8 cellular contexts compared by ENCODE assay signal in genomic region chrX:31038585-31039326, GRCh38. TPM values are rescaled to one million over a fixed set of nuclear protein-coding genes. Genes with fewer than 3 reads are reported as not detected.
A peak's percentile ranks its signal among the peaks of the same experiment; 100 is the strongest.
DNase-seq lines count a peak whose midpoint lies in the region; ATAC-seq, FAIRE-seq and TF ChIP-seq lines count a peak whose summit lies in the region.

No MANE protein-coding gene starts in this region.

- intact Hi-C loops in head of caudate nucleus (cut with DNase I) = loop anchor here (10.0 kb wide), 1 partner anchor 626 kb away; no protein-coding TSS in a partner anchor

- H3K36me3 Mint-ChIP-seq in WTC11 = peaks cover 5% of the 10 kb centered on the region; the same call in 1 of the 2 replicates

- ATAC-seq in GM19438 (IDR thresholded peaks at IDR 0.05; ENCODE audit: low read depth, unreplicated experiment) (peak; percentile 76), HG03521 (IDR thresholded peaks at IDR 0.05; ENCODE audit: unreplicated experiment) (peak; percentile 67), WTC11 (peak; percentile 65)

- H3K27ac Mint-ChIP-seq in WTC11 = no peak overlapping the region

- H3K4me3 Mint-ChIP-seq in WTC11 = no peak overlapping the region

- WGBS in small intestine, 3 donors = 24 to 39% (median 28%) methylated on average over 6 of the region's 6 CpGs

- CTCF ChIA-PET in WTC11 (lab: Charles Lee) = interaction anchor here (0.6 to 1.6 kb wide), 5 partner anchors 59 to 995 kb away, joined by 3 to 4 read pairs (median 3); no protein-coding TSS in a partner anchor

- POLR2A ChIA-PET in WTC11 (lab: Charles Lee) = interaction anchor here (0.6 kb wide), 1 partner anchor 1332 kb away, joined by 3 read pairs; no protein-coding TSS in a partner anchor

- peaks cover 6% of the 10 kb centered on the region for H3K9me3 Mint-ChIP-seq in WTC11

- DNase-seq in NCI-H2081 (lab: John Stamatoyannopoulos, UW) (peak; percentile 46 to 52), NCI-H2081 treated with DMSO at 0.1 percent for 48 hours (lab: John Stamatoyannopoulos, UW) (no peak), WTC11 (ENCODE audit: low spot score) (peak; percentile 22), head of caudate nucleus (peak in 34 of 42 donors; percentile 4 to 73 (median 38)), small intestine (peak; percentile 22), NCI-H146 (lab: John Stamatoyannopoulos, UW) (no peak)

- H3K4me1 Mint-ChIP-seq in WTC11 = peaks cover 3% of the 10 kb centered on the region; the same call in 1 of the 2 replicates

- no peaks in the 10 kb centered on the region for H3K4me1 ChIP-seq in small intestine (ENCODE audit: control insufficient read depth in 2 of 2, insufficient read depth in 1 of 2, low read depth in 1 of 2, low read length in 1 of 2)

- no peaks in the 10 kb centered on the region for H3K27me3 ChIP-seq in small intestine (ENCODE audit: control insufficient read depth in 2 of 2, insufficient read depth in 2 of 2, low read length in 2 of 2)

- no peak overlapping the region for H3K4me3 ChIP-seq in small intestine (ENCODE audit: low read depth in 1 of 2, low read length in 2 of 2)

- no peaks in the 10 kb centered on the region for H3K9me3 ChIP-seq in small intestine (ENCODE audit: control insufficient read depth, low read depth)

- no peak for FAIRE-seq in small intestine (lab: Jason Lieb, UNC)

- no peaks in the 10 kb centered on the region for H3K27me3 Mint-ChIP-seq in WTC11 (ENCODE audit: low read depth)

- H3K27ac ChIP-seq in small intestine (ENCODE audit: low read depth in 1 of 2, low read length in 1 of 2) = no peak overlapping the region

- TF ChIP-seq CTCF in WTC11 (IDR thresholded peaks at IDR 0.05) = no peak

- H3K36me3 ChIP-seq in small intestine (ENCODE audit: control insufficient read depth in 2 of 2, insufficient read depth in 2 of 2, low read length in 2 of 2) = no peaks in the 10 kb centered on the region

TF ChIP-seq in WTC11, 78 proteins besides CTCF, POLR2A, EP300 and RAD21:
- no peak for TF ChIP-seq USF2 (CRISPR knock-in tag; IDR thresholded peaks at IDR 0.05)
- TF ChIP-seq ATF3 (CRISPR knock-in tag; conservative IDR thresholded peaks at IDR 0.05) = no peak
- TF ChIP-seq RORB (CRISPR knock-in tag; IDR thresholded peaks at IDR 0.05) = no peak
- TF ChIP-seq IRF1 (CRISPR knock-in tag; IDR thresholded peaks at IDR 0.05) = no peak
- no peak for TF ChIP-seq E2F5 (CRISPR knock-in tag; IDR thresholded peaks at IDR 0.05)
- TF ChIP-seq GRHL2 (CRISPR knock-in tag; IDR thresholded peaks at IDR 0.05; ENCODE audit: insufficient replicate concordance, severe bottlenecking) = no peak
- TF ChIP-seq ZNF138 (CRISPR knock-in tag; conservative IDR thresholded peaks at IDR 0.05) = no peak
- TF ChIP-seq TEAD4 (CRISPR knock-in tag; IDR thresholded peaks at IDR 0.05) = no peak
- no peak for TF ChIP-seq ZNF396 (CRISPR knock-in tag; IDR thresholded peaks at IDR 0.05; ENCODE audit: borderline replicate concordance)
- no peak for TF ChIP-seq GTF2I (CRISPR knock-in tag; conservative IDR thresholded peaks at IDR 0.05)
- no peak for TF ChIP-seq SMAD3 (CRISPR knock-in tag; IDR thresholded peaks at IDR 0.05; ENCODE audit: borderline replicate concordance)
- no peak for TF ChIP-seq ATF6 (CRISPR knock-in tag; IDR thresholded peaks at IDR 0.05)
- TF ChIP-seq ZNF263 (CRISPR knock-in tag; IDR thresholded peaks at IDR 0.05; ENCODE audit: low read depth) = no peak
- TF ChIP-seq ATF2 (CRISPR knock-in tag; IDR thresholded peaks at IDR 0.05; ENCODE audit: borderline replicate concordance, low read depth) = no peak
- TF ChIP-seq ATF1 (CRISPR knock-in tag; IDR thresholded peaks at IDR 0.05) = no peak
- TF ChIP-seq NFYB (CRISPR knock-in tag; conservative IDR thresholded peaks at IDR 0.05; ENCODE audit: low read depth) = no peak

RNA-seq across cellular contexts. Expression of gene FTHL17, which starts 33.1 kb away (rescaled TPM):
- total RNA-seq in WTC11 (2021) = not detected in 3 replicates
- polyA plus RNA-seq in small intestine = not detected

Comparison
In these comparisons a context has a peak if more than half of its experiments do, and no peak if none do; other contexts are left out.
1. DNase-seq: peak in NCI-H2081 (2 of 2), WTC11 (single experiment), head of caudate nucleus (34 of 42) and small intestine (single experiment); none in NCI-H2081 treated with DMSO at 0.1 percent for 48 hours (single experiment) and NCI-H146 (single experiment).
2. Peak in every context shown above with its lines, with median percentiles within 50 percentile points of each other: ATAC-seq.